In the genomic region with DNA sequence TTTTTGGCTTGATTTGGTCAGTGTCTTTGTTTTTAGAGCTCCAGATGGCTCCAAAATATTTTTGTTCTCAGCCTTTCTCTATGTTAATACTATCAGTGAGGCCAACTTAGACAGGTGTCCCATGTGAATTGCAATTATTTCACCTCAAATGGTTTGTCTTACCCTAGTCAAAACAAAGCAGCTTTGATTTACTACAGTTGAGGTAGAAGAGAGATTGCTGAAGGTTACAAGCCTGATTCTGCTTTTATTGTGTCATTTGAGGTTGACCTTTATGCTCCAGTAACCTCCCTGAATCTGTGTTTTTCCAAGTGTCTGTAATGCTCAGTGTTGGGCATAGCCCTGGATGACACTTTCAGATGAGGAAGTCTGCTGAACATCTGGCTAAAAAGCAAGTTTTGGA, we compare ENCODE assay signal across 23 cellular contexts.
A peak's percentile ranks its signal among the peaks of the same experiment; 100 is the strongest.
DNase-seq lines count a peak whose midpoint lies in the region; ATAC-seq and TF ChIP-seq lines count a peak whose summit lies in the region.
"Had no signal": no experiment of that assay in that cellular context is flagged by ENCODE, and none has a peak within 500 bp of the region (broad histone marks: within the 10 kb centered on the region; RNA-seq: fewer than 3 reads in every experiment).

No MANE protein-coding gene starts in this region.

- no peaks in the 10 kb centered on the region for H4K20me1 ChIP-seq in OCI-LY1 (ENCODE audit: insufficient read depth, low read length)
- no peaks in the 10 kb centered on the region for H4K20me1 ChIP-seq in neural progenitor cell (ENCODE audit: low read depth)
- no peaks in the 10 kb centered on the region for H4K20me1 ChIP-seq in OCI-LY7 (ENCODE audit: insufficient read depth, low read length)

- H3F3A ChIP-seq in OCI-LY1 (ENCODE audit: insufficient read depth, low read length) = no peaks in the 10 kb centered on the region
- H3F3A ChIP-seq in neural progenitor cell (ENCODE audit: low read depth) = peaks cover 16% of the 10 kb centered on the region

- H3K27me3 ChIP-seq in OCI-LY1 (ENCODE audit: insufficient read depth, low read length) (no peaks in the 10 kb centered on the region), iPS-20b (ENCODE audit: insufficient read depth, low read length) (no peaks in the 10 kb centered on the region), neural progenitor cell (no peaks in the 10 kb centered on the region), left ventricle myocardium inferior (ENCODE audit: low read depth) (no peaks in the 10 kb centered on the region)
- H3K27me3 ChIP-seq in CD8-positive, alpha-beta memory T cell (ENCODE audit: insufficient read depth, low read length, poor library complexity, severe bottlenecking) = no peaks in the 10 kb centered on the region
- H3K27me3 ChIP-seq: BE2C had no signal

- no peak for TF ChIP-seq CTCF in OCI-LY1 (IDR thresholded peaks at IDR 0.05; ENCODE audit: low read length)
- TF ChIP-seq CTCF in neural progenitor cell (IDR thresholded peaks at IDR 0.05) = no peak
- TF ChIP-seq CTCF in left ventricle myocardium inferior (IDR thresholded peaks at IDR 0.05; ENCODE audit: borderline replicate concordance) = no peak
- TF ChIP-seq CTCF in OCI-LY7 (conservative IDR thresholded peaks at IDR 0.05; ENCODE audit: low read length) = no peak

- no peak for ATAC-seq in T-cell (replicated peaks in 1 of 4)
- ATAC-seq: GM12878, HepG2, Panc1, SK-N-SH treated with all-trans-retinoic acid at 6 μM for 48 hours had no signal

- H2AFZ ChIP-seq in OCI-LY1 (ENCODE audit: low read length) (no peak overlapping the region), neural progenitor cell (replicated peaks) (no peak overlapping the region), OCI-LY7 (ENCODE audit: low read length) (no peak overlapping the region)
- H2AFZ ChIP-seq: GM23248 had no signal

- peak; percentile 1 for DNase-seq in M059J (ENCODE audit: low read depth)
- DNase-seq in neural progenitor cell (ENCODE audit: low spot score) = no peak
- DNase-seq in left ventricle myocardium inferior = no peak
- no peak for DNase-seq in CD8-positive, alpha-beta memory T cell
- no peak for DNase-seq in OCI-LY7 (ENCODE audit: low spot score)
- DNase-seq in T-cell = no peak
- DNase-seq: BE2C, DND-41, GM23248, KG1, NCI-H1092 treated with DMSO at 0.1 percent for 48 hours, NCI-H146, NCI-H2029, NCI-H345, NCI-H526, SIG-M5, T-helper 1 cell had no signal

- POLR2A ChIA-PET in CD8-positive, alpha-beta memory T cell (lab: Charles Lee) = no interaction called here
- POLR2A ChIA-PET in OCI-LY7 (lab: Charles Lee) = no interaction called here
- POLR2A ChIA-PET in T-cell (lab: Charles Lee) = no interaction called here

- H3K27me3 Mint-ChIP-seq in neural progenitor cell (ENCODE audit: insufficient read depth, low read depth) (no peaks in the 10 kb centered on the region), T-cell (no peaks in the 10 kb centered on the region)
- no peaks in the 10 kb centered on the region for H3K27me3 Mint-ChIP-seq in CD8-positive, alpha-beta memory T cell

- H3K4me3 ChIP-seq in OCI-LY1 (ENCODE audit: low read depth, low read length, poor library complexity, severe bottlenecking) = no peak overlapping the region
- H3K4me3 ChIP-seq in iPS-20b (ENCODE audit: low read length) = no peak overlapping the region
- H3K4me3 ChIP-seq in neural progenitor cell = no peak overlapping the region
- no peak overlapping the region for H3K4me3 ChIP-seq in left ventricle myocardium inferior
- no peak overlapping the region for H3K4me3 ChIP-seq in CD8-positive, alpha-beta memory T cell (ENCODE audit: low read length)
- H3K4me3 ChIP-seq in OCI-LY7 (ENCODE audit: low read depth, low read length, poor library complexity, severe bottlenecking) = no peak overlapping the region
- H3K4me3 ChIP-seq: GM12878, GM23248 had no signal

- peak overlapping the region; percentile 45 for H3K27ac ChIP-seq in OCI-LY1 (ENCODE audit: low read depth, low read length, poor library complexity, severe bottlenecking)
- H3K27ac ChIP-seq in iPS-20b (ENCODE audit: low read length) = peak overlapping the region; percentile 71
- H3K27ac ChIP-seq in neural progenitor cell = no peak overlapping the region
- H3K27ac ChIP-seq in left ventricle myocardium inferior (replicated peaks) = no peak overlapping the region
- no peak overlapping the region for H3K27ac ChIP-seq in CD8-positive, alpha-beta memory T cell (ENCODE audit: low read depth, low read length)
- no peak overlapping the region for H3K27ac ChIP-seq in OCI-LY7 (ENCODE audit: low read depth, low read length, poor library complexity, severe bottlenecking)
- H3K27ac ChIP-seq: GM23248 had no signal

- H3K9me3 ChIP-seq in OCI-LY1 (ENCODE audit: low read length) (0 out of 2 replicates have a peak, but pooled peaks cover under 1% of the 10 kb centered on the region), iPS-20b (ENCODE audit: insufficient read depth, low read depth, low read length) (peaks cover 9% of the 10 kb centered on the region), neural progenitor cell (ENCODE audit: low read depth) (no peaks in the 10 kb centered on the region), left ventricle myocardium inferior (replicated peaks) (peaks cover 7% of the 10 kb centered on the region), OCI-LY7 (ENCODE audit: low read length) (no peaks in the 10 kb centered on the region)
- no peaks in the 10 kb centered on the region for H3K9me3 ChIP-seq in CD8-positive, alpha-beta memory T cell (ENCODE audit: low read length)
- H3K9me3 ChIP-seq: BE2C had no signal

- intact Hi-C loops in left ventricle myocardium inferior (cut with micrococcal nuclease) (no loop called here), OCI-LY7 (cut with micrococcal nuclease; ENCODE audit: unreplicated experiment) (no loop called here)

- no TSS peak for BruUV-seq in OCI-LY7 (replicated peaks; lab: Mats Ljungman, UMichigan)

- peaks cover 34% of the 10 kb centered on the region for H3K4me1 Mint-ChIP-seq in neural progenitor cell
- H3K4me1 Mint-ChIP-seq in CD8-positive, alpha-beta memory T cell = no peaks in the 10 kb centered on the region
- H3K4me1 Mint-ChIP-seq in T-cell = no peaks in the 10 kb centered on the region

- peak overlapping the region; percentile 46 for H3K27ac Mint-ChIP-seq in neural progenitor cell
- H3K27ac Mint-ChIP-seq in CD8-positive, alpha-beta memory T cell = no peak overlapping the region
- H3K27ac Mint-ChIP-seq in T-cell = no peak overlapping the region

- peaks cover 4% of the 10 kb centered on the region for H3K9me3 Mint-ChIP-seq in neural progenitor cell
- peaks cover 0 to 11% (median 7%) of the 10 kb centered on the region in 5 donors for H3K9me3 Mint-ChIP-seq in CD8-positive, alpha-beta memory T cell
- H3K9me3 Mint-ChIP-seq in T-cell = peaks cover 2 to 10% (median 6%) of the 10 kb centered on the region in 3 donors

- CTCF ChIA-PET in CD8-positive, alpha-beta memory T cell (lab: Charles Lee) = no interaction called here
- CTCF ChIA-PET in OCI-LY7 (lab: Charles Lee; ENCODE audit: unreplicated experiment) = no interaction called here
- CTCF ChIA-PET in T-cell (lab: Charles Lee) = no interaction called here

- H3K4me3 Mint-ChIP-seq in neural progenitor cell = no peak overlapping the region
- no peak overlapping the region for H3K4me3 Mint-ChIP-seq in CD8-positive, alpha-beta memory T cell
- H3K4me3 Mint-ChIP-seq in T-cell = no peak overlapping the region

- H3K36me3 Mint-ChIP-seq in neural progenitor cell = peaks cover under 1% of the 10 kb centered on the region
- no peaks in the 10 kb centered on the region for H3K36me3 Mint-ChIP-seq in CD8-positive, alpha-beta memory T cell
- H3K36me3 Mint-ChIP-seq in T-cell = no peaks in the 10 kb centered on the region

- H3K4me1 ChIP-seq in OCI-LY1 (ENCODE audit: insufficient read depth, low read length, severe bottlenecking) = peaks cover 50% of the 10 kb centered on the region
- peaks cover 41% of the 10 kb centered on the region for H3K4me1 ChIP-seq in iPS-20b (ENCODE audit: insufficient read depth, low read length)
- H3K4me1 ChIP-seq in neural progenitor cell = peaks cover 18% of the 10 kb centered on the region
- no peaks in the 10 kb centered on the region for H3K4me1 ChIP-seq in left ventricle myocardium inferior
- no peaks in the 10 kb centered on the region for H3K4me1 ChIP-seq in CD8-positive, alpha-beta memory T cell (ENCODE audit: insufficient read depth, low read length)
- no peaks in the 10 kb centered on the region for H3K4me1 ChIP-seq in OCI-LY7 (ENCODE audit: insufficient read depth, low read length, poor library complexity, severe bottlenecking)

- H3K4me2 ChIP-seq in OCI-LY1 (ENCODE audit: low read length) (no peak overlapping the region), neural progenitor cell (no peak overlapping the region), OCI-LY7 (ENCODE audit: low read length) (no peak overlapping the region)

- no peaks in the 10 kb centered on the region for H3K9me2 ChIP-seq in OCI-LY1 (ENCODE audit: low read depth, low read length)
- H3K9me2 ChIP-seq in OCI-LY7 (ENCODE audit: insufficient read depth, low read length) = no peaks in the 10 kb centered on the region

- H3K9ac ChIP-seq in OCI-LY1 (ENCODE audit: low read length) (no peak overlapping the region), iPS-20b (ENCODE audit: low read depth, low read length) (peak overlapping the region; percentile 39; the same call in 1 of the 2 replicates), neural progenitor cell (no peak overlapping the region)
- H3K9ac ChIP-seq: GM23248 had no signal

- H3K79me2 ChIP-seq in OCI-LY1 (ENCODE audit: insufficient read depth, low read length) = 0 out of 2 replicates have a peak, but pooled peaks cover under 1% of the 10 kb centered on the region
- no peaks in the 10 kb centered on the region for H3K79me2 ChIP-seq in neural progenitor cell (ENCODE audit: low read depth)
- no peaks in the 10 kb centered on the region for H3K79me2 ChIP-seq in OCI-LY7 (ENCODE audit: insufficient read depth, low read depth, low read length)

- peaks cover 14% of the 10 kb centered on the region; the same call in 1 of the 2 replicates for H3K36me3 ChIP-seq in OCI-LY1 (ENCODE audit: insufficient read depth, low read length)
- H3K36me3 ChIP-seq in iPS-20b (ENCODE audit: insufficient read depth, low read depth, low read length) = no peaks in the 10 kb centered on the region
- no peaks in the 10 kb centered on the region for H3K36me3 ChIP-seq in neural progenitor cell
- no peaks in the 10 kb centered on the region for H3K36me3 ChIP-seq in left ventricle myocardium inferior
- no peaks in the 10 kb centered on the region for H3K36me3 ChIP-seq in CD8-positive, alpha-beta memory T cell (ENCODE audit: insufficient read depth, low read length)
- H3K36me3 ChIP-seq in OCI-LY7 (ENCODE audit: insufficient read depth, low read length) = no peaks in the 10 kb centered on the region
- H3K36me3 ChIP-seq: BE2C had no signal

Comparison
In these comparisons a context has a peak if more than half of its experiments do, and no peak if none do; other contexts are left out.
1. H3K27ac ChIP-seq: peak in OCI-LY1 (single experiment) and iPS-20b (single experiment); none in neural progenitor cell (single experiment), left ventricle myocardium inferior (single experiment), CD8-positive, alpha-beta memory T cell (single experiment) and OCI-LY7 (single experiment).